In genomic region chr2:938181-939005, GRCh38 we compare ENCODE assay signal across 27 cellular contexts. TPM values are rescaled to one million over a fixed set of nuclear protein-coding genes. Genes with fewer than 3 reads are reported as not detected.
DNase-seq lines count a peak whose midpoint lies in the region; FAIRE-seq and TF ChIP-seq lines count a peak whose summit lies in the region.
"Had no signal": no experiment of that assay in that cellular context is flagged by ENCODE, and none has a peak within 500 bp of the region (broad histone marks: within the 10 kb centered on the region; RNA-seq: fewer than 3 reads in every experiment).

No MANE protein-coding gene starts in this region.

- H3K27ac ChIP-seq in astrocyte (ENCODE audit: low read depth, low read length) (peak overlapping the region; percentile 61), osteoblast (ENCODE audit: low read depth, low read length) (peak overlapping the region; percentile 94)
- H3K27ac ChIP-seq: body of pancreas, left ventricle myocardium inferior, prostate gland, stomach, tibial artery had no signal

- H3K27me3 ChIP-seq in astrocyte (ENCODE audit: insufficient read depth, low read length), result no peaks in the 10 kb centered on the region
- H3K27me3 ChIP-seq in osteoblast (ENCODE audit: insufficient read depth, low read length), result no peaks in the 10 kb centered on the region
- H3K27me3 ChIP-seq: body of pancreas, MG63 had no signal

- H3K9ac ChIP-seq in astrocyte (ENCODE audit: low read length), result peak overlapping the region; percentile 60

- H4K20me1 ChIP-seq in astrocyte (ENCODE audit: insufficient read depth, low read length), result no peaks in the 10 kb centered on the region
- H4K20me1 ChIP-seq in osteoblast (ENCODE audit: insufficient read depth, low read length), result no peaks in the 10 kb centered on the region

- peaks cover 26% of the 10 kb centered on the region for H3K4me1 Mint-ChIP-seq in astrocyte (ENCODE audit: low read depth, unreplicated experiment)

- H3K79me2 ChIP-seq in astrocyte (ENCODE audit: insufficient read depth, low read length) (no peaks in the 10 kb centered on the region), osteoblast (ENCODE audit: insufficient read depth, low read length) (no peaks in the 10 kb centered on the region)

- no peak overlapping the region for H3K27ac Mint-ChIP-seq in astrocyte (ENCODE audit: unreplicated experiment)

- H3K4me2 ChIP-seq in astrocyte (ENCODE audit: low read length) (peak overlapping the region; percentile 25), osteoblast (ENCODE audit: insufficient read depth, low read length) (peak overlapping the region; percentile 74)

- H3K9me3 ChIP-seq in astrocyte (ENCODE audit: insufficient read depth, low read depth, low read length) (peaks cover 3% of the 10 kb centered on the region), osteoblast (ENCODE audit: low read depth, low read length) (no peaks in the 10 kb centered on the region)
- H3K9me3 ChIP-seq: body of pancreas, left ventricle myocardium inferior, MG63, prostate gland, stomach, tibial artery had no signal

- H3K9me3 Mint-ChIP-seq in astrocyte (ENCODE audit: unreplicated experiment), result peaks cover 2% of the 10 kb centered on the region

- TF ChIP-seq CTCF in astrocyte (IDR thresholded peaks at IDR 0.05; ENCODE audit: insufficient read depth, low read depth, low read length), result no peak
- no peak for TF ChIP-seq CTCF in fibroblast of mammary gland (conservative IDR thresholded peaks at IDR 0.05; ENCODE audit: control insufficient read depth, insufficient read depth, low read depth, low read length)
- no peak for TF ChIP-seq CTCF in osteoblast (IDR thresholded peaks at IDR 0.05; ENCODE audit: extremely low read depth, low read depth, low read length)

- FAIRE-seq in astrocyte (lab: Jason Lieb, UNC), result peak; percentile 13
- FAIRE-seq: frontal cortex, GM12891, H54 had no signal

- no peaks in the 10 kb centered on the region for H3K36me3 Mint-ChIP-seq in astrocyte (ENCODE audit: low read depth, unreplicated experiment)

- DNase-seq in Daoy (ENCODE audit: low read depth) (peak; percentile 80), astrocyte (ENCODE audit: low read depth) (no peak), fibroblast of mammary gland (ENCODE audit: low read depth) (peak; percentile 62), osteoblast (ENCODE audit: insufficient read length, low spot score, missing footprints) (peak; percentile 89), RKO (ENCODE audit: low spot score) (no peak), RPMI8226 (no peak), DMS79 treated with DMSO at 0.1 percent for 48 hours (lab: John Stamatoyannopoulos, UW) (no peak)
- DNase-seq: activated CD4-positive, alpha-beta T cell treated with anti-CD3 and anti-CD28 coated beads, Interleukin-2, amount 50 U/mL, for 4 hours; activated CD4-positive, CD25-positive, alpha-beta regulatory T cell; activated naive CD4-positive, alpha-beta T cell treated with Interleukin-2 at 50 U/mL for 16 hours; body of pancreas; C1 segment of cervical spinal cord; hippocampal formation; left ventricle myocardium inferior; mesendoderm; MG63; NCI-H1105 treated with DMSO at 0.1 percent for 48 hours; NCI-H2029 treated with DMSO at 0.1 percent for 48 hours; NCI-H526; stomach; T-helper 1 cell; tibial artery had no signal

- H3K36me3 ChIP-seq in astrocyte (ENCODE audit: insufficient read depth, low read length) (no peaks in the 10 kb centered on the region), osteoblast (ENCODE audit: insufficient read depth, low read length) (no peaks in the 10 kb centered on the region)
- H3K36me3 ChIP-seq: left ventricle myocardium inferior, MG63, prostate gland, stomach, tibial artery had no signal

- H3K4me3 Mint-ChIP-seq in astrocyte (ENCODE audit: unreplicated experiment), result no peak overlapping the region

- H3K4me1 ChIP-seq in astrocyte (ENCODE audit: insufficient read depth, low read length) (peaks cover 3% of the 10 kb centered on the region), osteoblast (ENCODE audit: insufficient read depth, low read length) (peaks cover 35% of the 10 kb centered on the region)
- H3K4me1 ChIP-seq: left ventricle myocardium inferior, prostate gland, stomach, tibial artery had no signal

- H3K4me3 ChIP-seq in astrocyte (ENCODE audit: insufficient read depth, low read depth, low read length), result no peak overlapping the region
- no peak overlapping the region for H3K4me3 ChIP-seq in fibroblast of mammary gland (ENCODE audit: control insufficient read depth, low read depth, low read length)
- H3K4me3 ChIP-seq in osteoblast (ENCODE audit: insufficient read depth, low read length), result peak overlapping the region; percentile 32
- H3K4me3 ChIP-seq: body of pancreas, left ventricle myocardium inferior, MG63, prostate gland, stomach, tibial artery had no signal

- no peak overlapping the region for H2AFZ ChIP-seq in astrocyte (ENCODE audit: low read depth, low read length)
- no peak overlapping the region for H2AFZ ChIP-seq in osteoblast (ENCODE audit: low read length)

- no peaks in the 10 kb centered on the region for H3K27me3 Mint-ChIP-seq in astrocyte (ENCODE audit: low read depth, unreplicated experiment)

RNA-seq across cellular contexts. Expression of gene SNTG2, which starts 12.3 kb away (rescaled TPM):
- not detected in 2 replicates for total RNA-seq in Daoy (2014; rRNA removed; shearing (Covaris generic))
- total RNA-seq in astrocyte (1.9 TPM in 2 replicates), osteoblast (1.4 and 2.1 TPM in 2 replicates)
- total RNA-seq: myocyte had no signal

Comparison
In these comparisons a context has a peak if more than half of its experiments do, and no peak if none do; other contexts are left out.
1. DNase-seq: peak in Daoy (single experiment), fibroblast of mammary gland (single experiment) and osteoblast (single experiment); none in astrocyte (single experiment), RKO (single experiment), RPMI8226 (single experiment) and DMS79 treated with DMSO at 0.1 percent for 48 hours (single experiment).